Comparison of ENCODE assay signal across 25 cellular contexts in genomic region chr2:160467086-160467485, GRCh38.
"Had no signal": no experiment of that assay in that cellular context is flagged by ENCODE, and none has a peak within 500 bp of the region (broad histone marks: within the 10 kb centered on the region; RNA-seq: fewer than 3 reads in every experiment).

No MANE protein-coding gene starts in this region.

- H3K27ac Mint-ChIP-seq: activated CD8-positive, alpha-beta T cell treated with anti-CD3 and anti-CD28 coated beads for 36 hours; activated naive CD8-positive, alpha-beta T cell treated with anti-CD3 and anti-CD28 coated beads for 36 hours; activated T-helper 1 cell treated with anti-CD3 and anti-CD28 coated beads, Interleukin-12 subunit alpha, Interleukin-12 subunit beta, Interleukin-2, Interleukin-4 antibody, amounts not matched to agents 30 ng/mL and 10 ng/mL and 1 ng/mL, durations not matched to agents 14 hours and 24 hours and 36 hours had no signal

- H3K27ac ChIP-seq: brain microvascular endothelial cell, cardiac muscle cell, SJCRH30 had no signal

- H3K9me3 Mint-ChIP-seq: activated CD8-positive, alpha-beta T cell treated with anti-CD3 and anti-CD28 coated beads for 36 hours; activated naive CD8-positive, alpha-beta T cell treated with anti-CD3 and anti-CD28 coated beads for 36 hours; activated T-helper 1 cell treated with anti-CD3 and anti-CD28 coated beads, Interleukin-12 subunit alpha, Interleukin-12 subunit beta, Interleukin-2, Interleukin-4 antibody, amounts not matched to agents 30 ng/mL and 10 ng/mL and 1 ng/mL, durations not matched to agents 14 hours and 24 hours and 36 hours; WTC11 had no signal

- H3K36me3 Mint-ChIP-seq: WTC11 had no signal

- H3K27me3 ChIP-seq: brain microvascular endothelial cell, cardiac muscle cell, MG63, SJCRH30 had no signal

- H3K4me3 Mint-ChIP-seq: activated CD8-positive, alpha-beta T cell treated with anti-CD3 and anti-CD28 coated beads for 36 hours; activated naive CD8-positive, alpha-beta T cell treated with anti-CD3 and anti-CD28 coated beads for 36 hours; activated T-helper 1 cell treated with anti-CD3 and anti-CD28 coated beads, Interleukin-12 subunit alpha, Interleukin-12 subunit beta, Interleukin-2, Interleukin-4 antibody, amounts not matched to agents 30 ng/mL and 10 ng/mL and 1 ng/mL, durations not matched to agents 14 hours and 24 hours and 36 hours; WTC11 had no signal

- H3K4me1 ChIP-seq: SJCRH30 had no signal

- H3K36me3 ChIP-seq: brain microvascular endothelial cell, cardiac muscle cell, MG63, SJCRH30 had no signal

- H3K4me3 ChIP-seq: cardiac muscle cell, MG63, SJCRH30 had no signal

- ATAC-seq: activated CD8-positive, alpha-beta T cell treated with anti-CD3 and anti-CD28 coated beads for 36 hours; Panc1; Right ventricle myocardium inferior; WTC11 had no signal

- H3K9me3 ChIP-seq: MG63, SJCRH30, SK-N-SH had no signal

- H3K27me3 Mint-ChIP-seq: activated CD8-positive, alpha-beta T cell treated with anti-CD3 and anti-CD28 coated beads for 36 hours; activated naive CD8-positive, alpha-beta T cell treated with anti-CD3 and anti-CD28 coated beads for 36 hours had no signal

- DNase-seq: activated CD4-positive, CD25-positive, alpha-beta regulatory T cell treated with anti-CD3 and anti-CD28 coated beads, Interleukin-2, amount 50 U/mL, for 72 hours; activated CD8-positive, alpha-beta memory T cell treated with anti-CD3 and anti-CD28 coated beads, Interleukin-2, amount 50 U/mL, for 4 hours; activated CD8-positive, alpha-beta T cell treated with anti-CD3 and anti-CD28 coated beads for 36 hours; activated effector memory CD4-positive, alpha-beta T cell treated with anti-CD3 and anti-CD28 coated beads, Interleukin-2, amount 50 U/mL, for 16 hours; activated naive CD4-positive, alpha-beta T cell treated with Interleukin-2 at 50 U/mL for 16 hours; activated naive CD8-positive, alpha-beta T cell treated with anti-CD3 and anti-CD28 coated beads for 36 hours; brain microvascular endothelial cell; MG63; MV-4-11; NCI-H1105; NCI-H1436; NCI-H1694 treated with DMSO at 0.1 percent for 48 hours; NCI-H2029 treated with DMSO at 0.1 percent for 48 hours; NCI-H510A treated with DMSO at 0.1 percent for 48 hours; NCI-H69; NK-92 treated with Interleukin-12 subunit alpha and Interleukin-12 subunit beta, amount 100 ng/mL, for 24 hours; OCI-M1; RPMI8226; SJCRH30; SK-N-SH had no signal
